Comparison of ENCODE assay signal across 19 cellular contexts in the genomic region with DNA sequence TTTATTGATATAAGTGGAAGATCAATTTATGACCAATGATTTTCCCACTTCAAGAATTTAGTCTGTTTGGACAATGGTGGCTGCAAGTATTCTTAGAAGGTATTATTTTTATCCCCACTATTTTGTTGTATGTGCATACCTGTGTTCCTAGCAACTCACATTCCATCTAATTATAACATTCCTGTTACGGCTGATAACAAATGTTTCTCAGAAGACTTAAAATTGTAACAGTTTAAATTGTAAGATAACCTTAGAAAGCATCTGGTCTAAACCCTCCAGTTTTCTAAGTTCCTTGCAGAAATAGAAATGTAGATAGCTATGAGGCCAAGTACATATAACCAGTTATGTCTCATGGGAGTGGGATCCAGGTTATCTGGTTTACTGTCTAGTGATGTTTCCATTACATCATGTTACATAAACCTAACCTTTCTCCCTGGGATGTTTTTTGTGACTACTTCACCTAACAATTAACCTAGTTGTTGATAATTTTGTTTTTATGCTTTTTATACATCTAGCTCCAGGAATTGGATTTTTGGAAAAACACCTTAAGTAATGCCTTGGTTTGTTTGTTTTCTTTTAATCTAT. TPM values are rescaled to one million over a fixed set of nuclear protein-coding genes. Genes with fewer than 3 reads are reported as not detected.
DNase-seq lines count a peak whose midpoint lies in the region; TF ChIP-seq lines count a peak whose summit lies in the region.
"Had no signal": no experiment of that assay in that cellular context is flagged by ENCODE, and none has a peak within 500 bp of the region (broad histone marks: within the 10 kb centered on the region; RNA-seq: fewer than 3 reads in every experiment).

No MANE protein-coding gene starts in this region.

- H3K36me3 Mint-ChIP-seq in mesothelial cell of epicardium (peaks cover 44% of the 10 kb centered on the region), neural progenitor cell (peaks cover 33% of the 10 kb centered on the region)

- H3K4me1 ChIP-seq in ascending aorta, result peaks cover 0 to 3% of the 10 kb centered on the region in 2 donors
- H3K4me1 ChIP-seq in cardiac muscle cell (ENCODE audit: low read depth), result peaks cover 9% of the 10 kb centered on the region
- H3K4me1 ChIP-seq in neural progenitor cell, result no peaks in the 10 kb centered on the region

- H3K4me3 ChIP-seq in ascending aorta (no peak overlapping the region), cardiac muscle cell (no peak overlapping the region), neural progenitor cell (no peak overlapping the region)

- H3K79me2 ChIP-seq in neural progenitor cell (ENCODE audit: low read depth), result no peaks in the 10 kb centered on the region

- H3K27ac Mint-ChIP-seq in mesothelial cell of epicardium (peak overlapping the region; percentile 87), neural progenitor cell (no peak overlapping the region)

- H3K36me3 ChIP-seq in ascending aorta (peaks cover 37 to 40% of the 10 kb centered on the region in 2 donors), cardiac muscle cell (peaks cover 40% of the 10 kb centered on the region), neural progenitor cell (peaks cover 19% of the 10 kb centered on the region)

- H3K4me2 ChIP-seq in neural progenitor cell, result no peak overlapping the region

- no peaks in the 10 kb centered on the region for H3K27me3 Mint-ChIP-seq in mesothelial cell of epicardium (ENCODE audit: low read depth)
- H3K27me3 Mint-ChIP-seq in neural progenitor cell (ENCODE audit: insufficient read depth, low read depth), result no peaks in the 10 kb centered on the region

- H3K27me3 ChIP-seq in ascending aorta (no peaks in the 10 kb centered on the region), cardiac muscle cell (no peaks in the 10 kb centered on the region), neural progenitor cell (no peaks in the 10 kb centered on the region)

- no peak overlapping the region for H2AFZ ChIP-seq in neural progenitor cell (replicated peaks)

- H3K9ac ChIP-seq in neural progenitor cell, result no peak overlapping the region

- peak; percentile 25 for DNase-seq in EH (ENCODE audit: low read depth)
- no peak for DNase-seq in ascending aorta (ENCODE audit: low spot score in 2 of 2)
- peak in 1 of 2 donors; percentile 6 for DNase-seq in cardiac muscle cell (ENCODE audit: low read depth in 1 of 2, low spot score in 1 of 2)
- no peak for DNase-seq in mesothelial cell of epicardium (ENCODE audit: low spot score in 2 of 2, unreplicated experiment in 2 of 2)
- DNase-seq in erythroblast (lab: John Stamatoyannopoulos, UW), result no peak
- no peak for DNase-seq in neural progenitor cell (ENCODE audit: low spot score)
- DNase-seq in NOMO-1 treated with dmso at 0.1 percent for 144 hours (lab: John Stamatoyannopoulos, UW; ENCODE audit: unreplicated experiment), result no peak
- no peak for DNase-seq in DMS153 (lab: John Stamatoyannopoulos, UW)
- DNase-seq: AML-193, GDM1, HCEC 1CT, NCI-H1417 treated with DMSO at 0.1 percent for 48 hours, NCI-H187 treated with DMSO at 0.1 percent for 48 hours, NCI-H226, NCI-H524, NCI-H82, SIG-M5 had no signal

- H3K9me3 Mint-ChIP-seq in mesothelial cell of epicardium (no peaks in the 10 kb centered on the region), neural progenitor cell (no peaks in the 10 kb centered on the region)

- no peak for TF ChIP-seq POLR2A in erythroblast (IDR thresholded peaks at IDR 0.05; ENCODE audit: low read length)

- H3K27ac ChIP-seq in ascending aorta, result peak overlapping the region; percentile 46 to 69
- H3K27ac ChIP-seq in cardiac muscle cell, result peak overlapping the region; percentile 80
- no peak overlapping the region for H3K27ac ChIP-seq in neural progenitor cell
- H3K27ac ChIP-seq: HL-60 had no signal

- H3K4me1 Mint-ChIP-seq in mesothelial cell of epicardium, result peaks cover 9% of the 10 kb centered on the region
- no peaks in the 10 kb centered on the region for H3K4me1 Mint-ChIP-seq in neural progenitor cell
- H3K4me1 Mint-ChIP-seq: CD14-positive monocyte had no signal

- H3K4me3 Mint-ChIP-seq in mesothelial cell of epicardium (no peak overlapping the region), neural progenitor cell (no peak overlapping the region)
- H3K4me3 Mint-ChIP-seq: CD14-positive monocyte had no signal

- no peak for TF ChIP-seq CTCF in ascending aorta (IDR thresholded peaks at IDR 0.05)
- TF ChIP-seq CTCF in cardiac muscle cell (IDR thresholded peaks at IDR 0.05; ENCODE audit: low read depth, low read length), result no peak
- no peak for TF ChIP-seq CTCF in mesothelial cell of epicardium (IDR thresholded peaks at IDR 0.05; ENCODE audit: unreplicated experiment)
- TF ChIP-seq CTCF in neural progenitor cell (IDR thresholded peaks at IDR 0.05), result no peak

- no peaks in the 10 kb centered on the region for H3K9me3 ChIP-seq in ascending aorta
- H3K9me3 ChIP-seq in cardiac muscle cell (ENCODE audit: low read depth), result no peaks in the 10 kb centered on the region
- no peaks in the 10 kb centered on the region for H3K9me3 ChIP-seq in neural progenitor cell (ENCODE audit: low read depth)

- intact Hi-C loops in ascending aorta (cut with DNase I), result no loop called here

- peaks cover 3% of the 10 kb centered on the region for H4K20me1 ChIP-seq in neural progenitor cell (ENCODE audit: low read depth)

- peaks cover 3% of the 10 kb centered on the region for H3F3A ChIP-seq in neural progenitor cell (ENCODE audit: low read depth)

RNA-seq across cellular contexts. Expression of gene MFN1, which starts 11.1 kb away (rescaled TPM):
- total RNA-seq in ascending aorta (25.1 TPM), cardiac muscle cell (21.4 and 25.9 TPM in 2 replicates), mesothelial cell of epicardium (61.0 to 65.5 TPM (median 64.7 TPM) in 3 replicates), neural progenitor cell (ENCODE audit: low replicate concordance) (45.6 and 62.5 TPM in 2 replicates)
- polyA plus RNA-seq in cardiac muscle cell, result 17.3 and 24.9 TPM in 2 replicates

RNA-seq across cellular contexts. Expression of gene ZNF639, which starts 13.6 kb away (rescaled TPM):
- total RNA-seq in ascending aorta, result 21.4 TPM
- 41.0 and 42.7 TPM in 2 replicates for total RNA-seq in cardiac muscle cell
- 39.7 and 42.0 TPM in 2 replicates for polyA plus RNA-seq in cardiac muscle cell
- total RNA-seq in mesothelial cell of epicardium, result 38.8 to 40.6 TPM (median 40.2 TPM) in 3 replicates
- 55.0 and 107 TPM in 2 replicates for total RNA-seq in neural progenitor cell (ENCODE audit: low replicate concordance)
